In the genomic region with DNA sequence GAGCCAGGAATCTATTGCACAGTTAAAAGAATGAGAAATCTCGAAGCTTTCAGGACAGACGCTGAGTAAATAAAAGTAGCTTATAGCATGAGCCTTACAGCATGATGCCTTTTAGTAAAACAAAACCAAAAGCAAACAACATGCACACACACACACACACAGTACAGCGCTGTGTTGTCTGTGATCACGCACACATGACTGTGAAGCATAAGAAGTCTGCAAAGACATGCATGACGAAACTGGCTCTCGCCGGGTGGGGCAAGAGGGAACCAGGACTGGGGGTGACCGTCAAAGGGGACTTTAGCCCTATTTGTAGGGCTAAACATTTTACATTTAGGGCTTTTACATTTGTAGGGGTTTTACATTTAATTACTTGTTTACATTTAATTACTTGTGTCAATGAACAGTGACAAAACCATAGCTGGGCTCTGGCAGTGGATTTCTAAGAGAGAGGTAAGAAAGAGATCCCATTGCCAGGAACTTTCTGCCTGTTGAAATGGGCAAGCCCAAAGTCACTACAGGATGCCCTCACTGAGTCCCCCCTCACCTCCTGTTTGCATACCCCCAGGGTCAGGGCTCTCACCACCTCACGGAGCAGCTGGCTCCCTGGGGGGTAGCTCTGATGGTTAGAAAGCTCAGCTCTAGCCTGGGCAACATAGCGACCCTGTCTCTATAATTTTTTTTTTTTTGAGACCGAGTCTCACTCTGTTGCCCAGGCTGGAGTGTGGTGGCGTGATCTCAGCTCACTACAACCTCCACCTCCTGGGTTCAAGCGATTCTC, we compare ENCODE assay signal across 15 cellular contexts. TPM values are rescaled to one million over a fixed set of nuclear protein-coding genes. Genes with fewer than 3 reads are reported as not detected.
DNase-seq lines count a peak whose midpoint lies in the region; ATAC-seq and TF ChIP-seq lines count a peak whose summit lies in the region.
"Had no signal": no experiment of that assay in that cellular context is flagged by ENCODE, and none has a peak within 500 bp of the region (broad histone marks: within the 10 kb centered on the region; RNA-seq: fewer than 3 reads in every experiment).

No MANE protein-coding gene starts in this region.

- DNase-seq in mucosa of descending colon: no peak
- DNase-seq in NCI-H524 treated with DMSO at 0.1 percent for 48 hours (lab: John Stamatoyannopoulos, UW): no peak
- DNase-seq in uterus: no peak
- DNase-seq: amniotic stem cell; CD4-positive, CD25-positive, alpha-beta regulatory T cell; foreskin melanocyte; kidney glomerular epithelial cell had no signal

- H3K27ac ChIP-seq in uterus: no peak overlapping the region

- TF ChIP-seq POLR2A in GM18505 (IDR thresholded peaks at IDR 0.05; ENCODE audit: borderline replicate concordance, extremely low read depth, insufficient read depth, insufficient read length) (peak; percentile 25), uterus (IDR thresholded peaks at IDR 0.05) (no peak)

- H3K9me3 Mint-ChIP-seq in IgD-negative memory B cell: no peaks in the 10 kb centered on the region
- H3K9me3 Mint-ChIP-seq: CD4-positive, CD25-positive, alpha-beta regulatory T cell; neural crest cell had no signal

- TF ChIP-seq CTCF in mucosa of descending colon (IDR thresholded peaks at IDR 0.05) (no peak), uterus (IDR thresholded peaks at IDR 0.05) (no peak)

- no peaks in the 10 kb centered on the region for H3K27me3 ChIP-seq in uterus

- H3K4me3 Mint-ChIP-seq in IgD-negative memory B cell: peak overlapping the region; percentile 85 to 98 (median 92)
- H3K4me3 Mint-ChIP-seq: CD4-positive, CD25-positive, alpha-beta regulatory T cell; neural crest cell had no signal

- H3K4me1 ChIP-seq in mucosa of descending colon (ENCODE audit: low read depth) (no peaks in the 10 kb centered on the region), uterus (no peaks in the 10 kb centered on the region)

- peak overlapping the region; percentile 84 to 98 (median 97) for H3K27ac Mint-ChIP-seq in IgD-negative memory B cell

- peaks cover 2% of the 10 kb centered on the region for H3K27me3 Mint-ChIP-seq in IgD-negative memory B cell
- H3K27me3 Mint-ChIP-seq: CD4-positive, CD25-positive, alpha-beta regulatory T cell had no signal

- peaks cover 60 to 67% (median 61%) of the 10 kb centered on the region in 3 donors for H3K4me1 Mint-ChIP-seq in IgD-negative memory B cell

- H3K36me3 ChIP-seq in mucosa of descending colon (ENCODE audit: low read depth) (no peaks in the 10 kb centered on the region), uterus (no peaks in the 10 kb centered on the region)

- H3K9me3 ChIP-seq in mucosa of descending colon (no peaks in the 10 kb centered on the region), uterus (no peaks in the 10 kb centered on the region)

- ATAC-seq in GM18505 (IDR thresholded peaks at IDR 0.05; ENCODE audit: unreplicated experiment) (peak; percentile 33), GM21390 (IDR thresholded peaks at IDR 0.05; ENCODE audit: unreplicated experiment) (peak; percentile 27), mucosa of descending colon (peak; percentile 47), HG03135 (IDR thresholded peaks at IDR 0.05; ENCODE audit: unreplicated experiment) (no peak), GM21717 (IDR thresholded peaks at IDR 0.05; ENCODE audit: unreplicated experiment) (no peak)

- intact Hi-C loops in mucosa of descending colon (cut with DNase I, micrococcal nuclease): no loop called here
- intact Hi-C loops in uterus (cut with DNase I; ENCODE audit: low total_unique reads): no loop called here

- peaks cover 2% of the 10 kb centered on the region for H3K36me3 Mint-ChIP-seq in IgD-negative memory B cell
- H3K36me3 Mint-ChIP-seq: CD4-positive, CD25-positive, alpha-beta regulatory T cell had no signal

- H3K4me3 ChIP-seq in mucosa of descending colon (no peak overlapping the region), uterus (no peak overlapping the region)
- H3K4me3 ChIP-seq: smooth muscle cell had no signal

RNA-seq across cellular contexts. Expression of a gene that starts 2.0 kb away (rescaled TPM):
- 224 TPM for polyA plus RNA-seq in IgD-negative memory B cell
- total RNA-seq in mucosa of descending colon: 1 to 10 TPM in 1 of 3 donors, under 1 TPM in 2; 0.38 to 1.4 (median 0.98) TPM
- not detected for total RNA-seq in uterus
- total RNA-seq: dermis blood vessel endothelial cell, neural crest cell, smooth muscle cell had no signal
- polyA plus RNA-seq: smooth muscle cell had no signal

Comparison
In these comparisons a context has a peak if more than half of its experiments do, and no peak if none do; other contexts are left out.
1. ATAC-seq: peak in GM18505 (single experiment), GM21390 (single experiment) and mucosa of descending colon (single experiment); none in HG03135 (single experiment) and GM21717 (single experiment).